17 cellular contexts compared by ENCODE assay signal in the genomic region with DNA sequence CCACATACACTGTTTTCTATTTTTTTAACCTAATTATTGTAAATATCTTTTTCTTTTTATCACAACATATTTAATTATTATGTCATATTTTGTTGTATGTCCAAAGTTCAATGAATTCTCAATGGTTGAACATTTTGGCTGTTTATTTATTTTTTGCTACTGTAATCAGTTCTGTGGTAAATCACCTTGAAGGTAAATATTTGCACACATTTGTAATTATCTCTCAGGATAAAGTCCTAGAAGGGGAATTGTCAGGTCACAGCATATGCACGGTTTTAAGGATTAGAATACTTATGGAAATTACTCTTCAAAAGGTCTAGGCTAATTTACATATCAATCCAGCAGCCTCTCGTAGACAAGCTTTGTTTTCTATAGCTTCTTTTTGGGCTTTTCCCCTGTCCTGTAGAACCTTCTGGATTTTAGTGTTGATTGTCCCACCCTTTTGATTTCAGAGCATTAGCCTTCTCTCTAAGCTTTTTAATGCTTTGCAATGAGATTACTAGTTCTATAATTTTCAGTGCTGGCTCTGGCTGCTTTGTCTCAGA.
"Had no signal": no experiment of that assay in that cellular context is flagged by ENCODE, and none has a peak within 500 bp of the region (broad histone marks: within the 10 kb centered on the region; RNA-seq: fewer than 3 reads in every experiment).

No MANE protein-coding gene starts in this region.

- FAIRE-seq: kidney had no signal

- H3K27ac ChIP-seq: adrenal gland, heart right ventricle, skin epidermis, thyroid gland, uterus had no signal

- ATAC-seq: activated T-helper 17 cell treated with anti-CD3 and anti-CD28 coated beads, Interleukin-2, amount 50 U/mL, for 72 hours; stimulated activated effector memory CD8-positive, alpha-beta T cell treated with anti-CD3 and anti-CD28 coated beads, Interleukin-12 subunit alpha, Interleukin-12 subunit beta, amount 100 ng/mL, for 72 hours had no signal

- H3K36me3 ChIP-seq: adrenal gland, gastrocnemius medialis, heart right ventricle, thyroid gland, uterus had no signal

- H3K9me3 ChIP-seq: gastrocnemius medialis, thyroid gland, uterus had no signal

- H3K4me3 ChIP-seq: adrenal gland, gastrocnemius medialis, heart right ventricle, skin epidermis, thyroid gland, uterus had no signal

- H3K27me3 ChIP-seq: adrenal gland, gastrocnemius medialis, heart right ventricle, thyroid gland, uterus had no signal

- H3K4me1 ChIP-seq: adrenal gland, heart right ventricle, thyroid gland, uterus had no signal

- DNase-seq: activated B cell treated with CpG ODN at 0.5 μM for 24 hours; activated CD4-positive, alpha-beta T cell treated with anti-CD3 and anti-CD28 coated beads, Interleukin-2, amount 10 ng/mL, durations not matched to agents 24 days and 14 days; activated CD8-positive, alpha-beta memory T cell treated with anti-CD3 and anti-CD28 coated beads for 24 hours; activated naive CD4-positive, alpha-beta T cell treated with anti-CD3 and anti-CD28 coated beads for 36 hours; activated T-cell treated with anti-CD3 and anti-CD28 coated beads for 4 hours; adrenal gland; cortex of kidney; effector CD8-positive, alpha-beta T cell; gastrocnemius medialis; heart right ventricle; kidney; left ventricle myocardium superior; thyroid gland; uterus had no signal
